ENCODE assay signal across 8 cellular contexts in the genomic region with DNA sequence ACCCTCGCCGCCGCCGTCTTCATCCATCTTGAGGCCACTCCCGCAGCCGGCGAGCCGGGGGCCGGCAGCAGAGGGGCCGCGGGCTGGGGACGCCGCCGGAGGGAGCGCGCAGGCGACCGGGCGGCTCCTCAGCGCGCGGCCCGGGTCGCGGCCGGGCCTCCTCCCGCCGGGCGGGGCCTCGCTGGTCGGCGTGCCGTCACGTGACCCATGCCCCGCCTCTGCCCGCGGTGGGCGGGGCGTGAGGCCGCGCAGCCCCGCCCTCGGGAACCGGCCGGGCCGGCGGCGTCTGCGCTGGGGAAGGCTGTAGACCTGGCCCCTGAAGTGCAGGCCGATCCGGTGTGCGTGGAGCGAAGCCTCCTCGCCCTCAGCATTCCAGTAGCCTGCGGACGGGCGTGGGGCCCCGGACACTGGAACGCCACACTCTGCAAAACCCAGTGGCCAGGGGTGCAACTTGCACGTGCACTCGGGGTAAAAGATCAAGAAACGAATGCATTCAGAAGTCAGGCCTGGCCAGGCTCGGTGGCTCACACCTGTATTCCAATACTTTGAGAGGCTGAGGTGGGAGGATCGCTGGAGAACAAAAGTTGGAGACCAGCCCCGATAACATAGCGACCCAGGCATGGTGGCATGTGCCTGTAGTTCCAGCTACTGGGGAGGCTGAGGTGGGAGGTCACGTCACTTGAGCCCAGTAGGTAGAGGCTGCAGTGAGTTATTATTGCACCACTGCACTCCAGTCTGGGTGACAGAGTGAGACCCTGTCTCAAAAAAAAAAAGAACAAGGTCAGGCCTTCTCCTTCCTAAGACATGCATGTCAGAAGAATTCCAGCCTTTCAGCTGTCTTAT. TPM values are rescaled to one million over a fixed set of nuclear protein-coding genes. Genes with fewer than 3 reads are reported as not detected.
DNase-seq lines count a peak whose midpoint lies in the region; ATAC-seq and TF ChIP-seq lines count a peak whose summit lies in the region.

Gene CYTH3 (minus strand): TSS at position 144 of the 843 bp plus-strand sequence. CDS start 117 bp downstream, at position 27.

- ATAC-seq in GM21515 (IDR thresholded peaks at IDR 0.05; ENCODE audit: unreplicated experiment) (peak; percentile 77), IMR-90 (ENCODE audit: low read depth) (peak; percentile 96), gastroesophageal sphincter (peak; percentile 92)

- dilution Hi-C loops in IMR-90 (cut with HindIII; ENCODE audit: low sequenced_read_pairs, unreplicated experiment), result no loop called here

- no peak within 1 kb of the TSS for H2BK12ac ChIP-seq in neuronal stem cell (ENCODE audit: low read length)

- peak within 1 kb of the TSS; percentile 56; the same call in 2 of the 3 replicates for H2BK15ac ChIP-seq in IMR-90 (ENCODE audit: low read depth, low read length)
- peak within 1 kb of the TSS; percentile 7 for H2BK15ac ChIP-seq in neuronal stem cell (ENCODE audit: low read length)

- H3K14ac ChIP-seq in IMR-90 (replicated peaks; ENCODE audit: low read depth, low read length), result peak within 1 kb of the TSS; percentile 96
- H3K14ac ChIP-seq in neuronal stem cell (ENCODE audit: low read length), result no peak within 1 kb of the TSS

- peak within 1 kb of the TSS; percentile 99 for H2AFZ ChIP-seq in IMR-90 (replicated peaks; ENCODE audit: low read length, poor library complexity)
- peak within 1 kb of the TSS; percentile 98 for H2AFZ ChIP-seq in neuronal stem cell (ENCODE audit: low read length)

- intact Hi-C loops in IMR-90 (cut with micrococcal nuclease), result loop anchor here (5.0 kb wide), 1 partner anchor 95 kb away; no protein-coding TSS in a partner anchor

- peak within 1 kb of the TSS; percentile 90 for H3K4ac ChIP-seq in IMR-90 (ENCODE audit: low read depth, low read length)
- H3K4ac ChIP-seq in neuronal stem cell (ENCODE audit: low read length), result no peak within 1 kb of the TSS

- in situ Hi-C loops in IMR-90 (cut with MboI; ENCODE audit: low sequenced_read_pairs), result no loop called here

- H3K9ac ChIP-seq in IMR-90 (ENCODE audit: low read depth, low read length), result peak within 1 kb of the TSS; percentile 75
- H3K9ac ChIP-seq in neuronal stem cell (ENCODE audit: low read depth, low read length, poor library complexity), result peak within 1 kb of the TSS; percentile 87
- H3K9ac ChIP-seq in subcutaneous abdominal adipose tissue (ENCODE audit: low read length in 5 of 5), result peak within 1 kb of the TSS; percentile 77 to 85 (median 82)

- H3K4me3 ChIP-seq in IMR-90 (ENCODE audit: insufficient read depth, low read depth, low read length) (peak within 1 kb of the TSS; percentile 95), SJCRH30 (peak within 1 kb of the TSS; percentile 76), gastroesophageal sphincter (peak within 1 kb of the TSS; percentile 93 to 99), neuronal stem cell (ENCODE audit: low read length in 2 of 2) (peak within 1 kb of the TSS; percentile 92 to 93), subcutaneous abdominal adipose tissue (ENCODE audit: low read depth in 1 of 5, low read length in 5 of 5) (peak within 1 kb of the TSS; percentile 83 to 94 (median 89))

- peak within 1 kb of the TSS; percentile 76 for H2BK120ac ChIP-seq in IMR-90 (ENCODE audit: low read depth, low read length)
- H2BK120ac ChIP-seq in neuronal stem cell (ENCODE audit: low read depth, low read length), result no peak within 1 kb of the TSS

- H3K36me3 ChIP-seq in IMR-90 (ENCODE audit: control insufficient read depth, insufficient read depth, low read length), result no peaks in the 10 kb centered on the region
- H3K36me3 ChIP-seq in SJCRH30, result no peaks in the 10 kb centered on the region
- H3K36me3 ChIP-seq in gastroesophageal sphincter, result no peaks in the 10 kb centered on the region
- H3K36me3 ChIP-seq in neuronal stem cell (replicated peaks in 1 of 2; ENCODE audit: control insufficient read depth in 2 of 2, insufficient read depth in 2 of 2, low read length in 2 of 2), result no peaks in the 10 kb centered on the region
- no peaks in the 10 kb centered on the region for H3K36me3 ChIP-seq in subcutaneous abdominal adipose tissue (ENCODE audit: control insufficient read depth in 5 of 5, insufficient read depth in 5 of 5, low read length in 5 of 5)

- H3K56ac ChIP-seq in IMR-90 (ENCODE audit: extremely low read depth, insufficient read depth, low read length), result peak within 1 kb of the TSS; percentile 54; the same call in 1 of the 2 replicates

- 12% methylated on average over 28 of the region's 67 CpGs; no CpG with 5 or more reads in 1 of the 2 experiments for WGBS in IMR-90 (ENCODE audit: extremely low coverage in 2 of 2, insufficient read length in 1 of 2), 2 experiments
- WGBS in gastroesophageal sphincter (ENCODE audit: low coverage in 1 of 2), 2 donors, result 65 to 86% methylated on average over 1 to 2 of the region's 67 CpGs
- no CpG with 5 or more reads among the region's 67 CpGs for WGBS in neuronal stem cell (ENCODE audit: extremely low coverage in 2 of 2, insufficient read length in 2 of 2, insufficient replicate concordance in 1 of 2), 2 donors

- DNase-seq in DMS53 (lab: John Stamatoyannopoulos, UW), result peak; percentile 95
- DNase-seq in IMR-90, result peak; percentile 71
- peak; percentile 73 to 85 for DNase-seq in SJCRH30
- peak; percentile 78 for DNase-seq in activated naive CD4-positive, alpha-beta T cell treated with Interleukin-2 at 50 U/mL for 16 hours
- peak; percentile 85 for DNase-seq in neuronal stem cell (ENCODE audit: low spot score)

- H3K27me3 ChIP-seq in IMR-90 (ENCODE audit: control insufficient read depth, insufficient read depth, low read length), result no peaks in the 10 kb centered on the region
- no peaks in the 10 kb centered on the region for H3K27me3 ChIP-seq in SJCRH30
- no peaks in the 10 kb centered on the region for H3K27me3 ChIP-seq in gastroesophageal sphincter
- peaks cover 0 to 11% (median 11%) of the 10 kb centered on the region in 3 experiments for H3K27me3 ChIP-seq in neuronal stem cell (ENCODE audit: control insufficient read depth in 3 of 3, insufficient read depth in 3 of 3, low read depth in 1 of 3, low read length in 3 of 3)
- no peaks in the 10 kb centered on the region for H3K27me3 ChIP-seq in subcutaneous abdominal adipose tissue (ENCODE audit: control insufficient read depth in 5 of 5, insufficient read depth in 4 of 5, low read length in 5 of 5)

- H4K8ac ChIP-seq in IMR-90 (ENCODE audit: low read depth in 2 of 2, low read length in 2 of 2) (peak within 1 kb of the TSS; percentile 79 to 91), neuronal stem cell (ENCODE audit: low read depth, low read length) (peak within 1 kb of the TSS; percentile 94)

- H3K9me1 ChIP-seq in IMR-90 (ENCODE audit: insufficient read depth, low read length), result peaks cover 14% of the 10 kb centered on the region

- H3K79me1 ChIP-seq in IMR-90 (ENCODE audit: low read depth in 1 of 2, low read length in 2 of 2) (peaks cover 27 to 43% of the 10 kb centered on the region in 2 experiments), neuronal stem cell (ENCODE audit: low read depth, low read length) (peaks cover 4% of the 10 kb centered on the region)

- TF ChIP-seq POLR2A in IMR-90 (IDR thresholded peaks at IDR 0.05; ENCODE audit: low read depth, low read length) (no peak), gastroesophageal sphincter (IDR thresholded peaks at IDR 0.05) (peak; percentile 47 to 88)

- peak within 1 kb of the TSS; percentile 58 for H2BK20ac ChIP-seq in IMR-90 (ENCODE audit: low read depth, low read length)

- CTCF ChIA-PET in IMR-90 (lab: Yijun Ruan, JAX), result interaction anchor here (0.6 kb wide), 1 partner anchor 113 kb away, joined by 3 read pairs; no protein-coding TSS in a partner anchor

- no TSS peak for BruUV-seq in IMR-90 (replicated peaks; lab: Mats Ljungman, UMichigan)

- TF ChIP-seq CTCF in IMR-90 (conservative IDR thresholded peaks at IDR 0.05; ENCODE audit: low read depth, low read length) (no peak), gastroesophageal sphincter (IDR thresholded peaks at IDR 0.05) (no peak)

- H3K27ac ChIP-seq in IMR-90 (ENCODE audit: insufficient read depth, low read length) (peak within 1 kb of the TSS; percentile 75), SJCRH30 (no peak within 1 kb of the TSS), gastroesophageal sphincter (peak within 1 kb of the TSS; percentile 44 to 91 (median 86)), neuronal stem cell (replicated peaks; ENCODE audit: low read length) (no peak within 1 kb of the TSS), subcutaneous abdominal adipose tissue (ENCODE audit: low read depth, low read length) (peak within 1 kb of the TSS; percentile 60)

- peak within 1 kb of the TSS; percentile 88 for H2AK5ac ChIP-seq in IMR-90 (ENCODE audit: low read depth, low read length)
- no peak within 1 kb of the TSS for H2AK5ac ChIP-seq in neuronal stem cell (ENCODE audit: low read depth, low read length)

- TF ChIP-seq RAD21 in IMR-90 (IDR thresholded peaks at IDR 0.05; ENCODE audit: low read length), result 0 out of 2 replicates have a peak, but pooled peaks have one; percentile 11

- H3K4me1 ChIP-seq in IMR-90 (ENCODE audit: control insufficient read depth, insufficient read depth, low read length) (peaks cover 14% of the 10 kb centered on the region), SJCRH30 (peaks cover 4% of the 10 kb centered on the region; the same call in 1 of the 2 replicates), gastroesophageal sphincter (peaks cover 0 to 39% (median 0%) of the 10 kb centered on the region in 3 donors), neuronal stem cell (ENCODE audit: control insufficient read depth in 2 of 2, insufficient read depth in 1 of 2, low read depth in 1 of 2, low read length in 2 of 2) (peaks cover 7 to 24% of the 10 kb centered on the region in 2 donors), subcutaneous abdominal adipose tissue (ENCODE audit: control insufficient read depth in 5 of 5, insufficient read depth in 5 of 5, low read length in 5 of 5) (peaks cover 6 to 37% (median 32%) of the 10 kb centered on the region in 5 donors)

- peak within 1 kb of the TSS; percentile 91 for H3K4me2 ChIP-seq in IMR-90 (ENCODE audit: low read depth, low read length)
- H3K4me2 ChIP-seq in neuronal stem cell (ENCODE audit: insufficient read depth, low read length, poor library complexity, severe bottlenecking), result peak within 1 kb of the TSS; percentile 92

- H2BK5ac ChIP-seq in IMR-90 (ENCODE audit: low read depth, low read length, poor library complexity, severe bottlenecking) (peak within 1 kb of the TSS; percentile 62), neuronal stem cell (ENCODE audit: low read length) (no peak within 1 kb of the TSS)

- POLR2A ChIA-PET in IMR-90 (lab: Charles Lee; ENCODE audit: unreplicated experiment), result no interaction called here

- H2AK9ac ChIP-seq in IMR-90 (replicated peaks; ENCODE audit: low read depth, low read length, poor library complexity), result peak within 1 kb of the TSS; percentile 90

- H3K9me3 ChIP-seq in IMR-90 (ENCODE audit: control insufficient read depth, insufficient read depth, low read length), result no peaks in the 10 kb centered on the region
- H3K9me3 ChIP-seq in SJCRH30 (replicated peaks), result no peaks in the 10 kb centered on the region
- H3K9me3 ChIP-seq in gastroesophageal sphincter, result no peaks in the 10 kb centered on the region
- no peaks in the 10 kb centered on the region for H3K9me3 ChIP-seq in neuronal stem cell (replicated peaks in 1 of 2; ENCODE audit: control insufficient read depth in 2 of 2, insufficient read depth in 1 of 2, low read depth in 1 of 2, low read length in 2 of 2)
- H3K9me3 ChIP-seq in subcutaneous abdominal adipose tissue (ENCODE audit: control insufficient read depth in 5 of 5, low read length in 5 of 5), result no peaks in the 10 kb centered on the region

- H3K23ac ChIP-seq in IMR-90 (ENCODE audit: low read depth, low read length) (peak within 1 kb of the TSS; percentile 76), neuronal stem cell (ENCODE audit: low read depth, low read length, poor library complexity) (no peak within 1 kb of the TSS)

- peak within 1 kb of the TSS; percentile 86 for H4K5ac ChIP-seq in IMR-90 (ENCODE audit: low read depth, low read length)

- H4K91ac ChIP-seq in IMR-90 (ENCODE audit: insufficient read depth, low read depth, low read length), result peak within 1 kb of the TSS; percentile 72
- no peak within 1 kb of the TSS for H4K91ac ChIP-seq in neuronal stem cell (ENCODE audit: low read depth, low read length, poor library complexity)

- H4K20me1 ChIP-seq in IMR-90 (ENCODE audit: insufficient read depth, low read length), result peaks cover 29% of the 10 kb centered on the region; the same call in 1 of the 2 replicates

- TF ChIP-seq EP300 in gastroesophageal sphincter (IDR thresholded peaks at IDR 0.05), result no peak

- peak within 1 kb of the TSS; percentile 38 for H3K18ac ChIP-seq in IMR-90 (ENCODE audit: low read depth, low read length)
- peak within 1 kb of the TSS; percentile 90 for H3K18ac ChIP-seq in neuronal stem cell (ENCODE audit: low read length)

RNA-seq across cellular contexts. Expression of gene CYTH3, which starts in this region (rescaled TPM):
- 14.2 TPM in 2 replicates for total RNA-seq in IMR-90 (2012; rRNA removed)
- 34.5 and 34.8 TPM in 2 replicates for polyA plus RNA-seq in IMR-90 (2012; rRNA removed)
- 13.5 and 24.2 TPM in 2 replicates for polyA plus RNA-seq in IMR-90 (2012; cell fraction: cytosol; rRNA removed)
- 74.6 and 95.8 TPM in 2 replicates for polyA plus RNA-seq in IMR-90 (2012; cell fraction: nucleus; rRNA removed; ENCODE audit: low replicate concordance)
- total RNA-seq in SJCRH30 (2014; rRNA removed; shearing (Covaris generic)), result 17.2 and 19.2 TPM in 2 replicates
- 10 to 100 TPM; 25.8 to 61.9 (median 39.4) TPM for total RNA-seq in gastroesophageal sphincter
- 9.5 TPM for polyA plus RNA-seq in neuronal stem cell (2013, experiment 1 of 2)
- 9.5 TPM for polyA plus RNA-seq in neuronal stem cell (2013, experiment 2 of 2)

Comparison
In these comparisons a context has a peak if more than half of its experiments do, and no peak if none do; other contexts are left out.
1. H3K27ac ChIP-seq: peak in IMR-90 (single experiment), gastroesophageal sphincter (4 of 4) and subcutaneous abdominal adipose tissue (single experiment); none in SJCRH30 (single experiment) and neuronal stem cell (single experiment).
2. Peak in every context shown above with its lines, with median percentiles within 50 percentile points of each other: DNase-seq, ATAC-seq, H3K4me3 ChIP-seq and H3K9ac ChIP-seq.